In genomic region chr11:68575025-68575665, GRCh38 we compare ENCODE assay signal across 22 cellular contexts.
"Had no signal": no experiment of that assay in that cellular context is flagged by ENCODE, and none has a peak within 500 bp of the region (broad histone marks: within the 10 kb centered on the region; RNA-seq: fewer than 3 reads in every experiment).

No MANE protein-coding gene starts in this region.

- H3K27ac Mint-ChIP-seq: activated B cell treated with CpG ODN at 0.5 μM for 24 hours; activated CD4-positive, alpha-beta T cell treated with anti-CD3 and anti-CD28 coated beads, Interleukin-2, amount 10 ng/mL, durations not matched to agents 7 days and 5 days; activated naive CD4-positive, alpha-beta T cell treated with anti-CD3 and anti-CD28 coated beads, Interleukin-2, amount 50 U/mL, for 72 hours; mesothelial cell of epicardium; nephron progenitor cell; T-helper 17 cell had no signal

- H3K4me3 Mint-ChIP-seq: activated B cell treated with CpG ODN at 0.5 μM for 24 hours; activated CD4-positive, alpha-beta T cell treated with anti-CD3 and anti-CD28 coated beads, Interleukin-2, amount 10 ng/mL, durations not matched to agents 7 days and 5 days; mesothelial cell of epicardium; nephron progenitor cell; T-helper 17 cell had no signal

- H3K27me3 Mint-ChIP-seq: activated B cell treated with CpG ODN at 0.5 μM for 24 hours; activated CD4-positive, alpha-beta T cell treated with anti-CD3 and anti-CD28 coated beads, Interleukin-2, amount 10 ng/mL, durations not matched to agents 7 days and 5 days; T-helper 17 cell had no signal

- H3K9me3 ChIP-seq: gastroesophageal sphincter, heart right ventricle, lower lobe of right lung, right atrium auricular region, transverse colon had no signal

- ATAC-seq: gastroesophageal sphincter, heart right ventricle, left colon, lower lobe of right lung, T-helper 17 cell had no signal

- H3K9me3 Mint-ChIP-seq: activated B cell treated with CpG ODN at 0.5 μM for 24 hours; activated CD4-positive, alpha-beta T cell treated with anti-CD3 and anti-CD28 coated beads, Interleukin-2, amount 10 ng/mL, durations not matched to agents 7 days and 5 days; activated naive CD4-positive, alpha-beta T cell treated with anti-CD3 and anti-CD28 coated beads, Interleukin-2, amount 50 U/mL, for 72 hours; mesothelial cell of epicardium; nephron progenitor cell had no signal

- DNase-seq: activated B cell treated with CpG ODN at 0.5 μM for 24 hours; activated CD4-positive, alpha-beta T cell treated with anti-CD3 and anti-CD28 coated beads, Interleukin-2, amount 10 ng/mL, durations not matched to agents 7 days and 5 days; activated gamma-delta T cell; activated T-cell treated with anti-CD3 and anti-CD28 coated beads for 4 hours; aorta; dorsolateral prefrontal cortex; erythroblast; heart right ventricle; left colon; lower lobe of right lung; nephron progenitor cell; occipital lobe; stimulated activated CD4-positive, alpha-beta T cell treated with anti-CD3 and anti-CD28 coated beads, Interleukin-4, amount 100 ng/mL, for 24 hours; stimulated activated naive CD4-positive, alpha-beta T cell treated with Interleukin-2 at 50 U/mL for 16 hours; substantia nigra; T-helper 17 cell; transverse colon had no signal

- H3K27me3 ChIP-seq: dorsolateral prefrontal cortex, gastroesophageal sphincter, heart right ventricle, right atrium auricular region, transverse colon had no signal

- H3K4me1 Mint-ChIP-seq: activated B cell treated with CpG ODN at 0.5 μM for 24 hours, nephron progenitor cell had no signal

- H3K4me1 ChIP-seq: lower lobe of right lung, transverse colon had no signal

- H3K27ac ChIP-seq: dorsolateral prefrontal cortex, gastroesophageal sphincter, heart right ventricle, lower lobe of right lung, right atrium auricular region, skin epidermis, transverse colon had no signal

- H3K4me3 ChIP-seq: dorsolateral prefrontal cortex, gastroesophageal sphincter, heart right ventricle, lower lobe of right lung, right atrium auricular region, skin epidermis, transverse colon had no signal
